Comparison of ENCODE assay signal across 13 cellular contexts in the genomic region with DNA sequence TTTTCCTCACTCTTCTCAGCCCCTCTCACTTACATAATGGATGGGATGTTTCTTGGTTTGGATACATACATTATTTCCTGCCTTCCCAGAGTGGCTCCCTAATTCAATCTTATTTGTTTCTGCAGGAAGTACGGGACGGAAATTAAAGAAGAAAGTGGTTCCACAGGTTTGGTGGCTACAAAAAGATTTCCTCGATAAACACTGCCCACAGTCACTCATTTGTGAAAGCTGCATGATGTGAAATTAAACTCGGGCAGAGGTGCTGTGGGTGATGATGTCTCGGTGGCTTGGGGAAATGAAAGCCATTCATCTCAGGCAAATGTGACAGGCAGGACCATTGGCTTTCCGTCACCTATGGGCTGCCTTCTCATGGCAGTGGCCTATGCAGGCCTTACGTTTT.
A peak's percentile ranks its signal among the peaks of the same experiment; 100 is the strongest.
DNase-seq lines count a peak whose midpoint lies in the region; ATAC-seq and TF ChIP-seq lines count a peak whose summit lies in the region.
"Had no signal": no experiment of that assay in that cellular context is flagged by ENCODE, and none has a peak within 500 bp of the region (broad histone marks: within the 10 kb centered on the region; RNA-seq: fewer than 3 reads in every experiment).

No MANE protein-coding gene starts in this region.

- peak overlapping the region; percentile 40; the same call in 1 of the 2 replicates for H3K9ac ChIP-seq in PC-3 (ENCODE audit: low read length)

- H2AFZ ChIP-seq in PC-3 (ENCODE audit: low read length): peak overlapping the region; percentile 15; the same call in 1 of the 2 replicates

- CTCF ChIA-PET in PC-3 (lab: Charles Lee): no interaction called here

- H3F3A ChIP-seq in PC-3 (ENCODE audit: low read length, unreplicated experiment): no peaks in the 10 kb centered on the region

- DNase-seq in DMS153 (lab: John Stamatoyannopoulos, UW) (peak; percentile 9), DMS153 treated with DMSO at 0.1 percent for 48 hours (lab: John Stamatoyannopoulos, UW; ENCODE audit: unreplicated experiment) (no peak), PC-3 (peak; percentile 86), renal cortical epithelial cell (ENCODE audit: low read depth) (peak; percentile 4), hypothalamus (lab: John Stamatoyannopoulos, UW) (no peak), pons (ENCODE audit: low spot score) (no peak)
- DNase-seq: 8988T; CD4-positive, alpha-beta memory T cell; NCI-H1092 treated with DMSO at 0.1 percent for 48 hours; NCI-H1694; NCI-H2081 treated with DMSO at 0.1 percent for 48 hours had no signal

- H3K4me2 ChIP-seq in PC-3 (ENCODE audit: low read length): peak overlapping the region; percentile 61

- intact Hi-C loops in PC-3 (cut with micrococcal nuclease): no loop called here

- peaks cover 26% of the 10 kb centered on the region for H3K4me1 ChIP-seq in PC-3 (ENCODE audit: insufficient read depth, low read length)

- peak overlapping the region; percentile 80 for H3K27ac ChIP-seq in PC-3 (ENCODE audit: low read length)

- H3K79me2 ChIP-seq in PC-3 (ENCODE audit: low read length): no peaks in the 10 kb centered on the region

- ATAC-seq in PC-3 (no peak; the same call in 1 of the 2 replicates), esophagus mucosa (peak; percentile 48), GM18870 (IDR thresholded peaks at IDR 0.05; ENCODE audit: unreplicated experiment) (no peak)

- POLR2A ChIA-PET in PC-3 (lab: Charles Lee; ENCODE audit: unreplicated experiment): no interaction called here

- H3K9me3 ChIP-seq in PC-3 (ENCODE audit: low read length): no peaks in the 10 kb centered on the region

- H3K36me3 ChIP-seq in PC-3 (ENCODE audit: low read depth, low read length): no peaks in the 10 kb centered on the region

- no TSS peak for BruUV-seq in PC-3 (replicated peaks; lab: Mats Ljungman, UMichigan)

- no peaks in the 10 kb centered on the region for H4K20me1 ChIP-seq in PC-3 (ENCODE audit: low read length)

- H3K4me3 ChIP-seq in PC-3 (ENCODE audit: low read length): 0 out of 2 replicates have a peak overlapping the region, but pooled peaks have one; percentile 0

- H3K27me3 ChIP-seq in PC-3 (ENCODE audit: low read length): no peaks in the 10 kb centered on the region

- TF ChIP-seq CTCF in PC-3 (conservative IDR thresholded peaks at IDR 0.05; ENCODE audit: low read depth, low read length): no peak

- no peaks in the 10 kb centered on the region for H3K9me2 ChIP-seq in PC-3 (replicated peaks; ENCODE audit: low read length)

Comparison
In these comparisons a context has a peak if more than half of its experiments do, and no peak if none do; other contexts are left out.
1. DNase-seq: peak in DMS153 (single experiment), PC-3 (single experiment) and renal cortical epithelial cell (single experiment); none in DMS153 treated with DMSO at 0.1 percent for 48 hours (single experiment), hypothalamus (0 of 51) and pons (single experiment).